ENCODE assay signal across 18 cellular contexts in the genomic region with DNA sequence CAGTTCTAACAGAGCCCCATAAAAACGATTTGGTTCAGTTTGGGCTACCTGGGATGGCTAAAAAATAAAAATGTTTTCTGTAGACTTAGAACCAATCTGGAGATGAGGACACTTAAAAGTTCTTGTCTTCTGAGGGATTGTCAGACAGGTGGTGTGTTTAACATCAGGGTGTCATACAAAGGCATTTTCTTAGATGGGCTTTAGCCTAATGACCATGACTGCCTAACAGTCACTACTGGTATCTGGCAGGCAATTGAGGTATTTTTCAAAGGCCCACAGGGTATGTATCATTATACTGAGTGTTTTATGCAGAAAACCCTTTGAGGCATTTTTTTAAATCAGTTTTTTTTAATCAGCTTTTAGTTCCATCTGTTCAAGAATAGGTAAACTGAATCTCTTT.
DNase-seq lines count a peak whose midpoint lies in the region; ATAC-seq, FAIRE-seq and TF ChIP-seq lines count a peak whose summit lies in the region.
"Had no signal": no experiment of that assay in that cellular context is flagged by ENCODE, and none has a peak within 500 bp of the region (broad histone marks: within the 10 kb centered on the region; RNA-seq: fewer than 3 reads in every experiment).

No MANE protein-coding gene starts in this region.

- TF ChIP-seq POLR2A in GM12892 (IDR thresholded peaks at IDR 0.05; ENCODE audit: low read depth, low read length): no peak

- no peak for ATAC-seq in GM19395 (IDR thresholded peaks at IDR 0.05; ENCODE audit: unreplicated experiment)
- ATAC-seq: A549; CD8-positive, alpha-beta T cell had no signal

- DNase-seq in NCI-H82 (lab: John Stamatoyannopoulos, UW) (peak; percentile 32), NCI-H82 treated with DMSO at 0.1 percent for 48 hours (lab: John Stamatoyannopoulos, UW; ENCODE audit: unreplicated experiment) (no peak), islet precursor cell (peak; percentile 66), GM12892 (ENCODE audit: insufficient read length) (no peak)
- DNase-seq: AML-193; Caco-2; Calu3; CD4-positive, alpha-beta T cell; CD8-positive, alpha-beta T cell; DMS79 treated with DMSO at 0.1 percent for 48 hours; GF-D8 had no signal

- FAIRE-seq in GM12892 (lab: Jason Lieb, UNC): no peak
- FAIRE-seq: A549, D721Med, G401.6, GM12891, GM18507, GM19239 had no signal

Comparison
In these comparisons a context has a peak if more than half of its experiments do, and no peak if none do; other contexts are left out.
1. DNase-seq: peak in NCI-H82 (single experiment) and islet precursor cell (single experiment); none in NCI-H82 treated with DMSO at 0.1 percent for 48 hours (single experiment) and GM12892 (single experiment).